20 cellular contexts compared by ENCODE assay signal in genomic region chr18:26960901-26961300, GRCh38.
"Had no signal": no experiment of that assay in that cellular context is flagged by ENCODE, and none has a peak within 500 bp of the region (broad histone marks: within the 10 kb centered on the region; RNA-seq: fewer than 3 reads in every experiment).

No MANE protein-coding gene starts in this region.

- DNase-seq: activated gamma-delta T cell treated with Interleukin-2 at 50 U/mL for 16 hours; activated T-cell treated with anti-CD3 and anti-CD28 coated beads, Interleukin-2, amount 50 U/mL, for 1 hour; anterior cingulate cortex; body of pancreas; dermis blood vessel endothelial cell; effector CD8-positive, alpha-beta T cell; gastrocnemius medialis; head of caudate nucleus; left ventricle myocardium superior; ovary; spleen; stimulated activated CD4-positive, alpha-beta T cell treated with anti-CD3 and anti-CD28 coated beads, Interleukin-4, amount 100 ng/mL, for 24 hours; stimulated activated naive CD8-positive, alpha-beta T cell treated with anti-CD3 and anti-CD28 coated beads, Interleukin-15, Interleukin-2, amounts not matched to agents 100 U/mL and 50 U/mL, for 24 hours; T1000; upper lobe of left lung had no signal

- H3K36me3 ChIP-seq: gastrocnemius medialis, neutrophil, ovary, prostate gland, spleen, upper lobe of left lung had no signal

- H3K27ac ChIP-seq: body of pancreas, gastrocnemius medialis, neutrophil, ovary, prostate gland, spleen, upper lobe of left lung had no signal

- FAIRE-seq: islet of Langerhans had no signal

- H3K4me1 ChIP-seq: body of pancreas, prostate gland, upper lobe of left lung had no signal

- H3K4me3 ChIP-seq: body of pancreas, gastrocnemius medialis, ovary, prostate gland, spleen, upper lobe of left lung had no signal

- H3K9me3 ChIP-seq: body of pancreas, gastrocnemius medialis, neutrophil, ovary, prostate gland, spleen, upper lobe of left lung had no signal

- ATAC-seq: body of pancreas; esophagus mucosa; gastrocnemius medialis; left ventricle myocardium superior; stimulated activated naive CD8-positive, alpha-beta T cell treated with anti-CD3 and anti-CD28 coated beads, Interleukin-15, Interleukin-2, amounts not matched to agents 100 U/mL and 50 U/mL, for 24 hours; WTC11 had no signal

- H3K27me3 ChIP-seq: body of pancreas, gastrocnemius medialis, neutrophil, ovary, spleen, upper lobe of left lung had no signal
